Comparison of ENCODE assay signal across 17 cellular contexts in the genomic region with DNA sequence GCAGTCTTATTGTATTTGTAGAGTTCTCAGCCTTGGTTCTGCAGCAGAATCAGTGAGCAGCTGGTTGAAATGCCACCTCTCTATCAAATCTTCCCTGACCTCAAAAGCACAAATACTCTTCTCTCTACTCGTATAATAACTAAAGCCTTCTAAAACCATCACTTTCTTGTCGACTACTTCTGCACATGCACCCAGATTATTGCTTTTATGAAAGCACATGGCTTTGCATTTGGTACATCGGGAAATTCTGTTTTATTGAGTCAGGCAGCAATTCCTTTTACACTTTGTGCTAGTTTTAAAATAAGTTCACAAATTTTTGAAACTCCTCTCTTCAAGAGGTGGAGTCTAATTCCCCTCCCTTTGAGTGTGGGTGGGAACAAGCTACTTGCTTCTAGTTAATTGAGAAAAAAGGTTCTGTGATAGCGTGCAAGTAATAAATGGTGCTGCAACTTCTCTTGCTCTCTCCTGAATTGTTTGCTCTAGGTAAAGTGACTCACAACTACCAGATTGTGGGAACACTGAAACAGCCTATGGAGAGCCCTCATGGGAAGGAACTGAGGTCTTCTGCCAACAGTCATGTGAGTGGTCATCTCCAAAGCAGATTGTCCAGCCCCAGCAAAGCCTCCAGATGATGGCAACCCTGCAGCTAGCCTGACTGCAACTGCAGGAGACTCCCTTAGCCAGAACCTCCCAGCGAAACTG.
DNase-seq lines count a peak whose midpoint lies in the region; ATAC-seq, FAIRE-seq and TF ChIP-seq lines count a peak whose summit lies in the region.
"Had no signal": no experiment of that assay in that cellular context is flagged by ENCODE, and none has a peak within 500 bp of the region (broad histone marks: within the 10 kb centered on the region; RNA-seq: fewer than 3 reads in every experiment).

No MANE protein-coding gene starts in this region.

- intact Hi-C loops in left lung (cut with DNase I): loop anchor here in 1 of 2 donors (10.0 kb wide), 1 partner anchor 87 kb away; no protein-coding TSS in a partner anchor
- intact Hi-C loops in activated CD4-positive, alpha-beta T cell treated with anti-CD3 and anti-CD28 coated beads for 36 hours (cut with DNase I, micrococcal nuclease): loop anchor here in 1 of 2 experiments (5.0 kb wide), 1 partner anchor 324 kb away; no protein-coding TSS in a partner anchor

- H3K4me3 Mint-ChIP-seq in activated CD4-positive, alpha-beta T cell treated with anti-CD3 and anti-CD28 coated beads for 36 hours: no peak overlapping the region
- H3K4me3 Mint-ChIP-seq: H9 had no signal

- ATAC-seq in left lung (peak; percentile 46), HG02938 (IDR thresholded peaks at IDR 0.05; ENCODE audit: unreplicated experiment) (no peak)
- no peak for ATAC-seq in activated CD4-positive, alpha-beta T cell treated with anti-CD3 and anti-CD28 coated beads for 36 hours

- no peak for FAIRE-seq in bronchial epithelial cell (lab: Jason Lieb, UNC)
- FAIRE-seq: HTR-8/SVneo had no signal

- H3K36me3 ChIP-seq in bronchial epithelial cell (ENCODE audit: control insufficient read depth, insufficient read depth, low read length): no peaks in the 10 kb centered on the region
- no peaks in the 10 kb centered on the region for H3K36me3 ChIP-seq in left lung
- H3K36me3 ChIP-seq: Peyer's patch had no signal

- TF ChIP-seq CTCF in bronchial epithelial cell (IDR thresholded peaks at IDR 0.05; ENCODE audit: insufficient read depth, low read length, severe bottlenecking): no peak
- TF ChIP-seq CTCF in left lung (IDR thresholded peaks at IDR 0.05): no peak

- DNase-seq in Daoy (ENCODE audit: low read depth) (peak; percentile 50), LHCN-M2 (ENCODE audit: low read depth) (peak; percentile 34), bronchial epithelial cell (ENCODE audit: low read depth) (peak; percentile 66), left lung (no peak), pons (ENCODE audit: low spot score) (no peak)
- DNase-seq in activated CD4-positive, alpha-beta T cell treated with anti-CD3 and anti-CD28 coated beads for 36 hours: no peak
- DNase-seq: DMS 273 treated with DMSO at 0.1 percent for 48 hours, H9, NCI-H1436 treated with DMSO at 0.1 percent for 48 hours, NCI-H2029 treated with DMSO at 0.1 percent for 48 hours, NCI-H2171 treated with DMSO at 0.1 percent for 48 hours, NCI-H510A treated with DMSO at 0.1 percent for 48 hours, Peyer's patch, SIG-M5 had no signal

- H3K36me3 Mint-ChIP-seq in activated CD4-positive, alpha-beta T cell treated with anti-CD3 and anti-CD28 coated beads for 36 hours (ENCODE audit: low read depth): no peaks in the 10 kb centered on the region

- H3K27me3 Mint-ChIP-seq in activated CD4-positive, alpha-beta T cell treated with anti-CD3 and anti-CD28 coated beads for 36 hours: peaks cover 2% of the 10 kb centered on the region

- POLR2A ChIA-PET in activated CD4-positive, alpha-beta T cell treated with anti-CD3 and anti-CD28 coated beads for 36 hours (lab: Charles Lee): no interaction called here

- H3K9me3 Mint-ChIP-seq in activated CD4-positive, alpha-beta T cell treated with anti-CD3 and anti-CD28 coated beads for 36 hours (ENCODE audit: low read depth): no peaks in the 10 kb centered on the region

- no peak overlapping the region for H3K27ac Mint-ChIP-seq in activated CD4-positive, alpha-beta T cell treated with anti-CD3 and anti-CD28 coated beads for 36 hours
- H3K27ac Mint-ChIP-seq: H9 had no signal

- no peaks in the 10 kb centered on the region for H3K4me1 Mint-ChIP-seq in activated CD4-positive, alpha-beta T cell treated with anti-CD3 and anti-CD28 coated beads for 36 hours
- H3K4me1 Mint-ChIP-seq: H9 had no signal

- H3K27ac ChIP-seq in left lung: no peak overlapping the region
- H3K27ac ChIP-seq: C4-2B, Peyer's patch had no signal

- no peaks in the 10 kb centered on the region for H3K27me3 ChIP-seq in bronchial epithelial cell (ENCODE audit: control insufficient read depth, insufficient read depth, low read length)
- no peaks in the 10 kb centered on the region for H3K27me3 ChIP-seq in left lung
- H3K27me3 ChIP-seq: Peyer's patch had no signal

- no peaks in the 10 kb centered on the region for H3K9me3 ChIP-seq in left lung
- H3K9me3 ChIP-seq: Peyer's patch had no signal

- H3K4me3 ChIP-seq in bronchial epithelial cell (ENCODE audit: low read depth, low read length) (no peak overlapping the region), left lung (no peak overlapping the region)
- H3K4me3 ChIP-seq: Peyer's patch had no signal

- CTCF ChIA-PET in activated CD4-positive, alpha-beta T cell treated with anti-CD3 and anti-CD28 coated beads for 36 hours (lab: Charles Lee): interaction anchor here (0.7 to 1.3 kb wide), 2 partner anchors 121 to 267 kb away, joined by 3 read pairs; no protein-coding TSS in a partner anchor

- no peaks in the 10 kb centered on the region for H3K4me1 ChIP-seq in left lung
- H3K4me1 ChIP-seq: Peyer's patch had no signal

Comparison
In these comparisons a context has a peak if more than half of its experiments do, and no peak if none do; other contexts are left out.
1. DNase-seq: peak in Daoy (single experiment), LHCN-M2 (single experiment) and bronchial epithelial cell (single experiment); none in left lung (0 of 2), pons (single experiment) and activated CD4-positive, alpha-beta T cell treated with anti-CD3 and anti-CD28 coated beads for 36 hours (single experiment).